9 cellular contexts compared by ENCODE assay signal in genomic region chr17:14351493-14351892, GRCh38. TPM values are rescaled to one million over a fixed set of nuclear protein-coding genes. Genes with fewer than 3 reads are reported as not detected.
DNase-seq lines count a peak whose midpoint lies in the region; ATAC-seq, FAIRE-seq and TF ChIP-seq lines count a peak whose summit lies in the region.
"Had no signal": no experiment of that assay in that cellular context is flagged by ENCODE, and none has a peak within 500 bp of the region (broad histone marks: within the 10 kb centered on the region; RNA-seq: fewer than 3 reads in every experiment).

No MANE protein-coding gene starts in this region.

- H4K20me1 ChIP-seq in astrocyte (ENCODE audit: insufficient read depth, low read length) = peaks cover 19% of the 10 kb centered on the region

- no peak overlapping the region for H3K4me3 ChIP-seq in astrocyte (ENCODE audit: insufficient read depth, low read depth, low read length)

- H3K36me3 Mint-ChIP-seq in astrocyte (ENCODE audit: low read depth, unreplicated experiment) = peaks cover 5% of the 10 kb centered on the region
- H3K36me3 Mint-ChIP-seq in activated T-helper 1 cell treated with anti-CD3 and anti-CD28 coated beads, Interleukin-12 subunit alpha, Interleukin-12 subunit beta, Interleukin-2, Interleukin-4 antibody, amounts not matched to agents 30 ng/mL and 10 ng/mL and 1 ng/mL, durations not matched to agents 14 hours and 24 hours and 36 hours (ENCODE audit: low read depth) = peaks cover 28% of the 10 kb centered on the region

- FAIRE-seq in astrocyte (lab: Jason Lieb, UNC) = no peak

- H3K9me3 ChIP-seq in astrocyte (ENCODE audit: insufficient read depth, low read depth, low read length) = no peaks in the 10 kb centered on the region

- no peak overlapping the region for H3K4me3 Mint-ChIP-seq in astrocyte (ENCODE audit: unreplicated experiment)
- no peak overlapping the region for H3K4me3 Mint-ChIP-seq in activated T-helper 1 cell treated with anti-CD3 and anti-CD28 coated beads, Interleukin-12 subunit alpha, Interleukin-12 subunit beta, Interleukin-2, Interleukin-4 antibody, amounts not matched to agents 30 ng/mL and 10 ng/mL and 1 ng/mL, durations not matched to agents 14 hours and 24 hours and 36 hours

- no peaks in the 10 kb centered on the region for H3K27me3 ChIP-seq in astrocyte (ENCODE audit: insufficient read depth, low read length)

- H3K4me1 Mint-ChIP-seq in astrocyte (ENCODE audit: low read depth, unreplicated experiment) = no peaks in the 10 kb centered on the region
- peaks cover 21% of the 10 kb centered on the region for H3K4me1 Mint-ChIP-seq in activated T-helper 1 cell treated with anti-CD3 and anti-CD28 coated beads, Interleukin-12 subunit alpha, Interleukin-12 subunit beta, Interleukin-2, Interleukin-4 antibody, amounts not matched to agents 30 ng/mL and 10 ng/mL and 1 ng/mL, durations not matched to agents 14 hours and 24 hours and 36 hours (ENCODE audit: low read depth)

- no peak overlapping the region for H3K4me2 ChIP-seq in astrocyte (ENCODE audit: low read length)

- no peak for TF ChIP-seq CTCF in astrocyte (IDR thresholded peaks at IDR 0.05; ENCODE audit: insufficient read depth, low read depth, low read length)

- DNase-seq in EH (ENCODE audit: low read depth) = peak; percentile 67
- DNase-seq in astrocyte (ENCODE audit: low read depth) = peak; percentile 18
- DNase-seq in hippocampal formation (lab: John Stamatoyannopoulos, UW) = no peak
- DNase-seq in activated T-helper 1 cell treated with anti-CD3 and anti-CD28 coated beads, Interleukin-12 subunit alpha, Interleukin-12 subunit beta, Interleukin-2, Interleukin-4 antibody, amounts not matched to agents 30 ng/mL and 10 ng/mL and 1 ng/mL, durations not matched to agents 14 hours and 24 hours and 36 hours (ENCODE audit: low spot score) = no peak
- DNase-seq in globus pallidus (ENCODE audit: low spot score) = no peak
- no peak for DNase-seq in activated T-cell treated with anti-CD3 and anti-CD28 coated beads for 4 hours
- DNase-seq: effector CD4-positive, alpha-beta T cell had no signal

- no peaks in the 10 kb centered on the region for H3K4me1 ChIP-seq in astrocyte (ENCODE audit: insufficient read depth, low read length)

- no peak overlapping the region for H2AFZ ChIP-seq in astrocyte (ENCODE audit: low read depth, low read length)

- intact Hi-C loops in activated T-helper 1 cell treated with anti-CD3 and anti-CD28 coated beads, Interleukin-12 subunit alpha, Interleukin-12 subunit beta, Interleukin-2, Interleukin-4 antibody, amounts not matched to agents 30 ng/mL and 10 ng/mL and 1 ng/mL, durations not matched to agents 14 hours and 24 hours and 36 hours (cut with micrococcal nuclease) = loop anchor here (1.0 kb wide), 1 partner anchor 14 kb away; no protein-coding TSS in a partner anchor

- H3K9me3 Mint-ChIP-seq in astrocyte (ENCODE audit: unreplicated experiment) = peaks cover 2% of the 10 kb centered on the region
- H3K9me3 Mint-ChIP-seq in activated T-helper 1 cell treated with anti-CD3 and anti-CD28 coated beads, Interleukin-12 subunit alpha, Interleukin-12 subunit beta, Interleukin-2, Interleukin-4 antibody, amounts not matched to agents 30 ng/mL and 10 ng/mL and 1 ng/mL, durations not matched to agents 14 hours and 24 hours and 36 hours = no peaks in the 10 kb centered on the region

- H3K27ac Mint-ChIP-seq in astrocyte (ENCODE audit: unreplicated experiment) = no peak overlapping the region
- no peak overlapping the region for H3K27ac Mint-ChIP-seq in activated T-helper 1 cell treated with anti-CD3 and anti-CD28 coated beads, Interleukin-12 subunit alpha, Interleukin-12 subunit beta, Interleukin-2, Interleukin-4 antibody, amounts not matched to agents 30 ng/mL and 10 ng/mL and 1 ng/mL, durations not matched to agents 14 hours and 24 hours and 36 hours

- H3K79me2 ChIP-seq in astrocyte (ENCODE audit: insufficient read depth, low read length) = no peaks in the 10 kb centered on the region

- H3K27me3 Mint-ChIP-seq in astrocyte (ENCODE audit: low read depth, unreplicated experiment) = no peaks in the 10 kb centered on the region
- H3K27me3 Mint-ChIP-seq in activated T-helper 1 cell treated with anti-CD3 and anti-CD28 coated beads, Interleukin-12 subunit alpha, Interleukin-12 subunit beta, Interleukin-2, Interleukin-4 antibody, amounts not matched to agents 30 ng/mL and 10 ng/mL and 1 ng/mL, durations not matched to agents 14 hours and 24 hours and 36 hours (ENCODE audit: insufficient read depth) = no peaks in the 10 kb centered on the region

- H3K27ac ChIP-seq in astrocyte (ENCODE audit: low read depth, low read length) = no peak overlapping the region

- no peak overlapping the region for H3K9ac ChIP-seq in astrocyte (ENCODE audit: low read length)

- peaks cover 2% of the 10 kb centered on the region for H3K36me3 ChIP-seq in astrocyte (ENCODE audit: insufficient read depth, low read length)

- ATAC-seq in GM19455 (IDR thresholded peaks at IDR 0.05; ENCODE audit: unreplicated experiment) = peak; percentile 61
- peak; percentile 70 for ATAC-seq in HG03280 (IDR thresholded peaks at IDR 0.05; ENCODE audit: unreplicated experiment)

RNA-seq across cellular contexts. Expression of gene HS3ST3B1, which starts 50.6 kb away (rescaled TPM):
- total RNA-seq in astrocyte = 8.7 and 8.9 TPM in 2 replicates
- total RNA-seq in activated T-helper 1 cell treated with anti-CD3 and anti-CD28 coated beads, Interleukin-12 subunit alpha, Interleukin-12 subunit beta, Interleukin-2, Interleukin-4 antibody, amounts not matched to agents 30 ng/mL and 10 ng/mL and 1 ng/mL, durations not matched to agents 14 hours and 24 hours and 36 hours = 32.3 and 33.8 TPM in 2 replicates

Comparison
In these comparisons a context has a peak if more than half of its experiments do, and no peak if none do; other contexts are left out.
1. DNase-seq: peak in EH (single experiment) and astrocyte (single experiment); none in hippocampal formation (0 of 2), activated T-helper 1 cell treated with anti-CD3 and anti-CD28 coated beads, Interleukin-12 subunit alpha, Interleukin-12 subunit beta, Interleukin-2, Interleukin-4 antibody, amounts not matched to agents 30 ng/mL and 10 ng/mL and 1 ng/mL, durations not matched to agents 14 hours and 24 hours and 36 hours (single experiment), globus pallidus (single experiment) and activated T-cell treated with anti-CD3 and anti-CD28 coated beads for 4 hours (single experiment).